Comparison of ENCODE assay signal across 19 cellular contexts in genomic region chr7:12802070-12802469, GRCh38.
A peak's percentile ranks its signal among the peaks of the same experiment; 100 is the strongest.
DNase-seq lines count a peak whose midpoint lies in the region; ATAC-seq, FAIRE-seq and TF ChIP-seq lines count a peak whose summit lies in the region.
"Had no signal": no experiment of that assay in that cellular context is flagged by ENCODE, and none has a peak within 500 bp of the region (broad histone marks: within the 10 kb centered on the region; RNA-seq: fewer than 3 reads in every experiment).

No MANE protein-coding gene starts in this region.

- peaks cover 41% of the 10 kb centered on the region for H3K4me1 ChIP-seq in PC-3 (ENCODE audit: insufficient read depth, low read length)
- H3K4me1 ChIP-seq in endothelial cell of umbilical vein (ENCODE audit: control insufficient read depth, extremely low read depth, insufficient read depth, low read length), result no peaks in the 10 kb centered on the region
- H3K4me1 ChIP-seq in pancreas, result peaks cover 12 to 20% (median 16%) of the 10 kb centered on the region in 3 donors

- no peak for TF ChIP-seq POLR2A in endothelial cell of umbilical vein (IDR thresholded peaks at IDR 0.05; ENCODE audit: low read depth, low read length)
- TF ChIP-seq POLR2A in GM12892 (IDR thresholded peaks at IDR 0.05; ENCODE audit: low read depth, low read length), result no peak

- H3K79me2 ChIP-seq in PC-3 (ENCODE audit: low read length) (no peaks in the 10 kb centered on the region), endothelial cell of umbilical vein (ENCODE audit: control insufficient read depth, insufficient read depth, low read length) (no peaks in the 10 kb centered on the region)

- no peaks in the 10 kb centered on the region for H3K27me3 Mint-ChIP-seq in Calu3 (ENCODE audit: unreplicated experiment)
- H3K27me3 Mint-ChIP-seq: activated naive CD4-positive, alpha-beta T cell treated with anti-CD3 and anti-CD28 coated beads, Interleukin-2, amount 10 ng/mL, durations not matched to agents 7 days and 5 days had no signal

- no peaks in the 10 kb centered on the region for H3K9me3 ChIP-seq in PC-3 (ENCODE audit: low read length)
- H3K9me3 ChIP-seq in endothelial cell of umbilical vein (replicated peaks; ENCODE audit: control insufficient read depth, insufficient read depth, low read length), result no peaks in the 10 kb centered on the region
- no peaks in the 10 kb centered on the region for H3K9me3 ChIP-seq in pancreas

- H3K4me1 Mint-ChIP-seq in Calu3 (ENCODE audit: low read depth, unreplicated experiment), result peaks cover 43% of the 10 kb centered on the region
- H3K4me1 Mint-ChIP-seq: activated naive CD4-positive, alpha-beta T cell treated with anti-CD3 and anti-CD28 coated beads, Interleukin-2, amount 10 ng/mL, durations not matched to agents 7 days and 5 days; naive thymus-derived CD4-positive, alpha-beta T cell; stimulated activated effector memory CD8-positive, alpha-beta T cell treated with anti-CD3 and anti-CD28 coated beads, Interleukin-12 subunit alpha, Interleukin-12 subunit beta, amount 100 ng/mL, for 72 hours had no signal

- intact Hi-C loops in Calu3 (cut with micrococcal nuclease; ENCODE audit: unreplicated experiment), result loop anchor here (5.0 to 10.0 kb wide), 3 partner anchors 140 to 313 kb away; no protein-coding TSS in a partner anchor
- intact Hi-C loops in PC-3 (cut with micrococcal nuclease), result loop anchor here (2.0 to 5.0 kb wide), 3 partner anchors 17 to 140 kb away; no protein-coding TSS in a partner anchor
- intact Hi-C loops in endothelial cell of umbilical vein (cut with micrococcal nuclease), result no loop called here
- intact Hi-C loops in pancreas (cut with DNase I), result no loop called here

- peaks cover 9% of the 10 kb centered on the region for H3K36me3 Mint-ChIP-seq in Calu3 (ENCODE audit: insufficient read depth, unreplicated experiment)
- H3K36me3 Mint-ChIP-seq: activated naive CD4-positive, alpha-beta T cell treated with anti-CD3 and anti-CD28 coated beads, Interleukin-2, amount 10 ng/mL, durations not matched to agents 7 days and 5 days; brain; naive thymus-derived CD4-positive, alpha-beta T cell; stimulated activated effector memory CD8-positive, alpha-beta T cell treated with anti-CD3 and anti-CD28 coated beads, Interleukin-12 subunit alpha, Interleukin-12 subunit beta, amount 100 ng/mL, for 72 hours had no signal

- peak overlapping the region; percentile 56 for H3K4me3 Mint-ChIP-seq in Calu3 (ENCODE audit: low read depth, unreplicated experiment)
- H3K4me3 Mint-ChIP-seq: activated naive CD4-positive, alpha-beta T cell treated with anti-CD3 and anti-CD28 coated beads, Interleukin-2, amount 10 ng/mL, durations not matched to agents 7 days and 5 days; brain; naive thymus-derived CD4-positive, alpha-beta T cell; stimulated activated effector memory CD8-positive, alpha-beta T cell treated with anti-CD3 and anti-CD28 coated beads, Interleukin-12 subunit alpha, Interleukin-12 subunit beta, amount 100 ng/mL, for 72 hours had no signal

- H3K4me3 ChIP-seq in PC-3 (ENCODE audit: low read length) (peak overlapping the region; percentile 44; the same call in 1 of the 2 replicates), endothelial cell of umbilical vein (replicated peaks in 1 of 3; ENCODE audit: insufficient read depth in 1 of 3, low read depth in 1 of 3, low read length in 3 of 3) (no peak overlapping the region), pancreas (no peak overlapping the region)

- peak; percentile 18 for DNase-seq in Calu3
- peak; percentile 33 for DNase-seq in PC-3
- DNase-seq in endothelial cell of umbilical vein (ENCODE audit: low read depth, low spot score), result peak; percentile 37
- no peak for DNase-seq in pancreas
- no peak for DNase-seq in putamen (ENCODE audit: low spot score)
- no peak for DNase-seq in GM12892 (ENCODE audit: insufficient read length)
- no peak for DNase-seq in NCI-H2029 treated with DMSO at 0.1 percent for 48 hours (lab: John Stamatoyannopoulos, UW)
- DNase-seq: activated naive CD4-positive, alpha-beta T cell treated with anti-CD3 and anti-CD28 coated beads, Interleukin-2, amount 10 ng/mL, durations not matched to agents 7 days and 5 days; DMS 273 treated with DMSO at 0.1 percent for 48 hours; Karpas-422; left cardiac atrium; naive thymus-derived CD4-positive, alpha-beta T cell; NCI-H1694 had no signal

- CTCF ChIA-PET in Calu3 (lab: Charles Lee), result interaction anchor here (0.5 to 1.9 kb wide), 2 partner anchors 52 to 115 kb away, joined by 3 to 7 read pairs; partner anchors contain the start of gene ARL4A
- CTCF ChIA-PET in PC-3 (lab: Charles Lee), result no interaction called here
- CTCF ChIA-PET in endothelial cell of umbilical vein (lab: Charles Lee), result no interaction called here

- TF ChIP-seq CTCF in Calu3 (IDR thresholded peaks at IDR 0.05; ENCODE audit: unreplicated experiment) (no peak), PC-3 (conservative IDR thresholded peaks at IDR 0.05; ENCODE audit: low read depth, low read length) (no peak), endothelial cell of umbilical vein (IDR thresholded peaks at IDR 0.05; ENCODE audit: extremely low read depth in 1 of 2, insufficient read depth in 1 of 2, low read depth in 1 of 2, low read length in 2 of 2) (no peak), pancreas (IDR thresholded peaks at IDR 0.05) (no peak)

- BruUV-seq in Calu3 (replicated peaks; lab: Mats Ljungman, UMichigan), result no TSS peak
- BruUV-seq in PC-3 (replicated peaks; lab: Mats Ljungman, UMichigan), result no TSS peak
- BruUV-seq in endothelial cell of umbilical vein (replicated peaks; lab: Mats Ljungman, UMichigan), result no TSS peak

- dilution Hi-C loops in endothelial cell of umbilical vein (cut with MboI; ENCODE audit: extremely low pct_ligation_motif_present, low sequenced_read_pairs), result no loop called here

- POLR2A ChIA-PET in PC-3 (lab: Charles Lee; ENCODE audit: unreplicated experiment), result interaction anchor here (0.6 kb wide), 1 partner anchor 971 kb away, joined by 3 read pairs; no protein-coding TSS in a partner anchor
- POLR2A ChIA-PET in endothelial cell of umbilical vein (lab: Charles Lee), result no interaction called here

- 12 to 18% methylated on average over 2 of the region's 2 CpGs for WGBS in pancreas, 2 donors

- H3K9ac ChIP-seq in PC-3 (ENCODE audit: low read length) (no peak overlapping the region), endothelial cell of umbilical vein (replicated peaks; ENCODE audit: extremely low read depth, insufficient read depth, low read length) (no peak overlapping the region)

- H3K9me2 ChIP-seq in PC-3 (replicated peaks; ENCODE audit: low read length), result no peaks in the 10 kb centered on the region

- ATAC-seq in PC-3 (peak; percentile 39), pancreas (peak; percentile 47 to 73 (median 58)), HG02610 (IDR thresholded peaks at IDR 0.05; ENCODE audit: unreplicated experiment) (no peak)
- ATAC-seq: naive thymus-derived CD4-positive, alpha-beta T cell; sciatic nerve; stimulated activated effector memory CD8-positive, alpha-beta T cell treated with anti-CD3 and anti-CD28 coated beads, Interleukin-12 subunit alpha, Interleukin-12 subunit beta, amount 100 ng/mL, for 72 hours had no signal

- peak overlapping the region; percentile 60 for H3K27ac ChIP-seq in PC-3 (ENCODE audit: low read length)
- H3K27ac ChIP-seq in endothelial cell of umbilical vein (ENCODE audit: insufficient read depth, low read depth, low read length), result no peak overlapping the region
- no peak overlapping the region for H3K27ac ChIP-seq in pancreas
- H3K27ac ChIP-seq: HL-60 had no signal

- no peaks in the 10 kb centered on the region for H3F3A ChIP-seq in PC-3 (ENCODE audit: low read length, unreplicated experiment)

- H3K27me3 ChIP-seq in PC-3 (ENCODE audit: low read length) (no peaks in the 10 kb centered on the region), endothelial cell of umbilical vein (ENCODE audit: control insufficient read depth in 2 of 2, insufficient read depth in 2 of 2, low read length in 2 of 2) (no peaks in the 10 kb centered on the region), pancreas (no peaks in the 10 kb centered on the region)

- no peak for FAIRE-seq in endothelial cell of umbilical vein (lab: Jason Lieb, UNC)
- peak; percentile 29 for FAIRE-seq in pancreas (lab: Jason Lieb, UNC)
- no peak for FAIRE-seq in GM12892 (lab: Jason Lieb, UNC)
- FAIRE-seq: endometrium had no signal

- no peaks in the 10 kb centered on the region for H3K9me3 Mint-ChIP-seq in Calu3 (ENCODE audit: low read depth, unreplicated experiment)
- H3K9me3 Mint-ChIP-seq: activated naive CD4-positive, alpha-beta T cell treated with anti-CD3 and anti-CD28 coated beads, Interleukin-2, amount 10 ng/mL, durations not matched to agents 7 days and 5 days; brain; naive thymus-derived CD4-positive, alpha-beta T cell; stimulated activated effector memory CD8-positive, alpha-beta T cell treated with anti-CD3 and anti-CD28 coated beads, Interleukin-12 subunit alpha, Interleukin-12 subunit beta, amount 100 ng/mL, for 72 hours had no signal

- H4K20me1 ChIP-seq in PC-3 (ENCODE audit: low read length) (no peaks in the 10 kb centered on the region), endothelial cell of umbilical vein (replicated peaks; ENCODE audit: control insufficient read depth, extremely low read depth, insufficient read depth, low read length) (no peaks in the 10 kb centered on the region)

- H3K4me2 ChIP-seq in PC-3 (ENCODE audit: low read length) (peak overlapping the region; percentile 84), endothelial cell of umbilical vein (ENCODE audit: insufficient read depth, low read length) (no peak overlapping the region)

- peak overlapping the region; percentile 92 for H3K27ac Mint-ChIP-seq in Calu3 (ENCODE audit: unreplicated experiment)
- H3K27ac Mint-ChIP-seq: activated naive CD4-positive, alpha-beta T cell treated with anti-CD3 and anti-CD28 coated beads, Interleukin-2, amount 10 ng/mL, durations not matched to agents 7 days and 5 days; naive thymus-derived CD4-positive, alpha-beta T cell; stimulated activated effector memory CD8-positive, alpha-beta T cell treated with anti-CD3 and anti-CD28 coated beads, Interleukin-12 subunit alpha, Interleukin-12 subunit beta, amount 100 ng/mL, for 72 hours had no signal

- no peak overlapping the region for H2AFZ ChIP-seq in PC-3 (ENCODE audit: low read length)
- peak overlapping the region; percentile 24 for H2AFZ ChIP-seq in endothelial cell of umbilical vein (ENCODE audit: low read depth, low read length)

- H3K9me1 ChIP-seq in endothelial cell of umbilical vein (replicated peaks; ENCODE audit: control insufficient read depth, extremely low read depth, insufficient read depth, low read length), result no peaks in the 10 kb centered on the region

- H3K36me3 ChIP-seq in PC-3 (ENCODE audit: low read depth, low read length), result no peaks in the 10 kb centered on the region
- H3K36me3 ChIP-seq in endothelial cell of umbilical vein (ENCODE audit: control insufficient read depth in 2 of 2, extremely low read depth in 1 of 2, insufficient read depth in 2 of 2, low read length in 2 of 2), result no peaks in the 10 kb centered on the region
- no peaks in the 10 kb centered on the region for H3K36me3 ChIP-seq in pancreas

TF ChIP-seq in endothelial cell of umbilical vein, 7 proteins besides CTCF, POLR2A, EP300 and RAD21 (continues in another document):
- TF ChIP-seq GATA2 (IDR thresholded peaks at IDR 0.05; ENCODE audit: insufficient read depth, insufficient read length, low read depth, low read length), result no peak
- TF ChIP-seq FOS (IDR thresholded peaks at IDR 0.05; ENCODE audit: borderline replicate concordance, insufficient read depth, low read length), result no peak
- TF ChIP-seq POLR2AphosphoS5 (IDR thresholded peaks at IDR 0.05; ENCODE audit: insufficient read depth, low read depth, low read length), result no peak

Comparison
In these comparisons a context has a peak if more than half of its experiments do, and no peak if none do; other contexts are left out.
1. DNase-seq: peak in Calu3 (single experiment), PC-3 (single experiment) and endothelial cell of umbilical vein (single experiment); none in pancreas (0 of 6), putamen (single experiment), GM12892 (single experiment) and NCI-H2029 treated with DMSO at 0.1 percent for 48 hours (single experiment).
2. intact Hi-C loops: an anchor here in Calu3 (5.0 to 10.0 kb wide) and PC-3 (2.0 to 5.0 kb wide); none called in endothelial cell of umbilical vein and pancreas.